Comparison of ENCODE assay signal across 9 cellular contexts in genomic region chr11:75558939-75559843, GRCh38. TPM values are rescaled to one million over a fixed set of nuclear protein-coding genes. Genes with fewer than 3 reads are reported as not detected.
A peak's percentile ranks its signal among the peaks of the same experiment; 100 is the strongest.
DNase-seq lines count a peak whose midpoint lies in the region; ATAC-seq, FAIRE-seq and TF ChIP-seq lines count a peak whose summit lies in the region.
"Had no signal": no experiment of that assay in that cellular context is flagged by ENCODE, and none has a peak within 500 bp of the region (broad histone marks: within the 10 kb centered on the region; RNA-seq: fewer than 3 reads in every experiment).

No MANE protein-coding gene starts in this region.

- H3K27ac ChIP-seq in duodenal mucosa (ENCODE audit: low read depth, low read length), result peak overlapping the region; percentile 28
- no peak overlapping the region for H3K27ac ChIP-seq in SJCRH30

- FAIRE-seq in urothelium cell line (lab: Jason Lieb, UNC), result no peak
- FAIRE-seq: pancreas had no signal

- H3K27ac Mint-ChIP-seq in mesothelial cell of epicardium, result peak overlapping the region; percentile 87
- H3K27ac Mint-ChIP-seq: activated T-cell treated with anti-CD3 and anti-CD28 coated beads, Interleukin-2, amount 50 U/mL, for 72 hours had no signal

- ATAC-seq in GM18517 (IDR thresholded peaks at IDR 0.05; ENCODE audit: unreplicated experiment) (no peak), GM19463 (IDR thresholded peaks at IDR 0.05; ENCODE audit: unreplicated experiment) (no peak)
- ATAC-seq: activated T-cell treated with anti-CD3 and anti-CD28 coated beads, Interleukin-2, amount 50 U/mL, for 72 hours; pancreas had no signal

- H3K36me3 ChIP-seq in duodenal mucosa (ENCODE audit: control insufficient read depth in 1 of 2, insufficient read depth in 2 of 2, low read length in 2 of 2) (no peaks in the 10 kb centered on the region), SJCRH30 (no peaks in the 10 kb centered on the region)
- H3K36me3 ChIP-seq: pancreas had no signal

- H3K27me3 Mint-ChIP-seq in mesothelial cell of epicardium (ENCODE audit: low read depth), result no peaks in the 10 kb centered on the region

- H3K9me3 ChIP-seq in duodenal mucosa (ENCODE audit: control insufficient read depth in 1 of 2, low read length in 2 of 2) (no peaks in the 10 kb centered on the region), SJCRH30 (replicated peaks) (no peaks in the 10 kb centered on the region)
- H3K9me3 ChIP-seq: pancreas had no signal

- H3K27me3 ChIP-seq in duodenal mucosa (ENCODE audit: control insufficient read depth in 1 of 2, insufficient read depth in 2 of 2, low read length in 2 of 2) (no peaks in the 10 kb centered on the region), SJCRH30 (no peaks in the 10 kb centered on the region)
- H3K27me3 ChIP-seq: pancreas had no signal

- peak; percentile 99 for DNase-seq in OCI-M1 (lab: John Stamatoyannopoulos, UW)
- no peak for DNase-seq in mesothelial cell of epicardium (ENCODE audit: low spot score in 2 of 2, unreplicated experiment in 2 of 2)
- peak; percentile 61 for DNase-seq in urothelium cell line (ENCODE audit: low spot score)
- no peak for DNase-seq in SJCRH30
- DNase-seq: activated T-cell treated with anti-CD3 and anti-CD28 coated beads, Interleukin-2, amount 50 U/mL, for 72 hours had no signal

- no peaks in the 10 kb centered on the region for H3K36me3 Mint-ChIP-seq in mesothelial cell of epicardium

- H3K4me3 ChIP-seq in duodenal mucosa (ENCODE audit: low read depth in 1 of 2, low read length in 2 of 2), result no peak overlapping the region
- H3K4me3 ChIP-seq in SJCRH30, result no peak overlapping the region
- H3K4me3 ChIP-seq: pancreas had no signal

- H3K4me1 ChIP-seq in duodenal mucosa (ENCODE audit: control insufficient read depth in 1 of 2, insufficient read depth in 2 of 2, low read length in 2 of 2) (peaks cover 31 to 34% of the 10 kb centered on the region in 2 donors), SJCRH30 (peaks cover 4% of the 10 kb centered on the region; the same call in 1 of the 2 replicates)

- H3K9ac ChIP-seq in duodenal mucosa (ENCODE audit: low read depth in 1 of 2, low read length in 2 of 2), result peak overlapping the region; percentile 24 to 60

- H3K9me3 Mint-ChIP-seq in mesothelial cell of epicardium, result no peaks in the 10 kb centered on the region
- H3K9me3 Mint-ChIP-seq: activated T-cell treated with anti-CD3 and anti-CD28 coated beads, Interleukin-2, amount 50 U/mL, for 72 hours had no signal

- TF ChIP-seq CTCF in mesothelial cell of epicardium (IDR thresholded peaks at IDR 0.05; ENCODE audit: unreplicated experiment), result no peak

- peaks cover 59% of the 10 kb centered on the region for H3K4me1 Mint-ChIP-seq in mesothelial cell of epicardium

- peak overlapping the region; percentile 34 for H3K4me3 Mint-ChIP-seq in mesothelial cell of epicardium

RNA-seq across cellular contexts. Expression of gene SERPINH1, which starts 2.9 kb away (rescaled TPM):
- 360 to 375 TPM (median 373 TPM) in 3 replicates for total RNA-seq in mesothelial cell of epicardium
- total RNA-seq in SJCRH30 (2014; rRNA removed; shearing (Covaris generic)), result 133 and 146 TPM in 2 replicates

RNA-seq across cellular contexts. Expression of gene GDPD5, which starts 33.5 kb away (rescaled TPM):
- 8.0 to 8.2 TPM (median 8.1 TPM) in 3 replicates for total RNA-seq in mesothelial cell of epicardium
- total RNA-seq in SJCRH30 (2014; rRNA removed; shearing (Covaris generic)), result 4.0 and 5.8 TPM in 2 replicates

Comparison
In these comparisons a context has a peak if more than half of its experiments do, and no peak if none do; other contexts are left out.
1. DNase-seq: peak in OCI-M1 (single experiment) and urothelium cell line (single experiment); none in mesothelial cell of epicardium (0 of 2) and SJCRH30 (0 of 2).